Comparison of ENCODE assay signal across 12 cellular contexts in the genomic region with DNA sequence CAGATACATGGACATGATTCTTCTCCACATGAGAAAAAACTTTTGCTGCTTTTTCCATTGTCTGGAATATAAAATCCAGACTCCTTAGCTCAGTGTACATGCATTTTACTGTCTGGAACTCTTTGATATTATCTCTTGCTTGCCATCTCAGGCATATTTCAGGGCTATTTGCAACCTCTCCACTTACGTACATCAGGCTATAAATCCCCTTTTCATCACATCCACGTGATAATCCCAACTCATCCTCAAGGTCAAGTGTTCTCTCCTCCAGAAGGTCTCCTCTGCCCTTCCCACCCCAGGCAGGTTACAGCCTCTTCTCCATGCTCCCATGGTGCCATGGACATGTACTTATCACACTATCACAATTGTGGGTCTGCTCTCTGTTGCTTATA.
"Had no signal": no experiment of that assay in that cellular context is flagged by ENCODE, and none has a peak within 500 bp of the region (broad histone marks: within the 10 kb centered on the region; RNA-seq: fewer than 3 reads in every experiment).

No MANE protein-coding gene starts in this region.

- H3K4me3 ChIP-seq: ascending aorta, gastroesophageal sphincter, ovary had no signal

- H3K9me3 ChIP-seq: ascending aorta, gastroesophageal sphincter, ovary had no signal

- DNase-seq: activated CD4-positive, alpha-beta T cell treated with anti-CD3 and anti-CD28 coated beads for 4 hours; activated CD8-positive, alpha-beta T cell treated with anti-CD3 and anti-CD28 coated beads, Interleukin-2, amount 10 ng/mL, durations not matched to agents 7 days and 5 days; activated naive CD4-positive, alpha-beta T cell; islet precursor cell; left ventricle myocardium superior; ovary; stimulated activated CD4-positive, alpha-beta T cell treated with anti-CD3 and anti-CD28 coated beads, Interleukin-2, amount 100 ng/mL, for 48 hours; stimulated activated naive CD4-positive, alpha-beta T cell treated with Interleukin-2 at 50 U/mL for 16 hours; T-helper 9 cell; WERI-Rb-1 had no signal

- H3K27me3 ChIP-seq: ascending aorta, gastroesophageal sphincter, ovary had no signal

- H3K27ac ChIP-seq: ascending aorta, gastroesophageal sphincter, ovary, WERI-Rb-1 had no signal

- ATAC-seq: activated CD8-positive, alpha-beta T cell treated with anti-CD3 and anti-CD28 coated beads, Interleukin-2, amount 10 ng/mL, durations not matched to agents 7 days and 5 days; gastroesophageal sphincter had no signal

- H3K36me3 ChIP-seq: ascending aorta, gastroesophageal sphincter, ovary, WERI-Rb-1 had no signal

- H3K4me1 ChIP-seq: ascending aorta, gastroesophageal sphincter had no signal
